ENCODE assay signal across 29 cellular contexts in genomic region chr11:1791912-1792311, GRCh38. TPM values are rescaled to one million over a fixed set of nuclear protein-coding genes. Genes with fewer than 3 reads are reported as not detected.
"Had no signal": no experiment of that assay in that cellular context is flagged by ENCODE, and none has a peak within 500 bp of the region (broad histone marks: within the 10 kb centered on the region; RNA-seq: fewer than 3 reads in every experiment).

No MANE protein-coding gene starts in this region.

- H3K4me3 Mint-ChIP-seq: nephron had no signal

- H3K27ac Mint-ChIP-seq: activated T-helper 17 cell treated with anti-CD3 and anti-CD28 coated beads, Interleukin-2, amount 50 U/mL, for 72 hours; nephron had no signal

- H3K27me3 ChIP-seq: breast epithelium, pancreas had no signal

- H3K4me1 Mint-ChIP-seq: activated T-helper 17 cell treated with anti-CD3 and anti-CD28 coated beads, Interleukin-2, amount 50 U/mL, for 72 hours; nephron had no signal

- DNase-seq: activated CD4-positive, alpha-beta T cell treated with anti-CD3 and anti-CD28 coated beads for 4 hours; activated CD4-positive, alpha-beta T cell treated with anti-CD3 and anti-CD28 coated beads, Interleukin-2, amount 50 U/mL, for 4 hours; activated naive CD8-positive, alpha-beta T cell treated with anti-CD3 and anti-CD28 coated beads, Interleukin-2, amount 50 U/mL, for 24 hours; activated T-cell treated with anti-CD3 and anti-CD28 coated beads, Interleukin-2, amount 50 U/mL, for 4 hours; amygdala; central memory CD4-positive, alpha-beta T cell; dermis blood vessel endothelial cell; effector CD4-positive, alpha-beta T cell; foreskin melanocyte; left cardiac atrium; mesenchymal stem cell; pancreas; psoas muscle; stimulated activated CD4-positive, alpha-beta T cell treated with anti-CD3 and anti-CD28 coated beads, Interleukin-15, amount 100 ng/mL, for 24 hours; stimulated activated CD4-positive, alpha-beta T cell treated with anti-CD3 and anti-CD28 coated beads, Interleukin-2, amount 100 ng/mL, for 24 hours; stimulated activated naive CD4-positive, alpha-beta T cell; tibial artery had no signal

- H3K36me3 ChIP-seq: breast epithelium, esophagus muscularis mucosa, pancreas, suprapubic skin, tibial artery had no signal

- H3K4me1 ChIP-seq: breast epithelium, esophagus muscularis mucosa, pancreas, psoas muscle, suprapubic skin, tibial artery had no signal

- H3K27ac ChIP-seq: breast epithelium, esophagus muscularis mucosa, pancreas, psoas muscle, suprapubic skin, tibial artery, VCaP had no signal

- H3K4me3 ChIP-seq: breast epithelium, esophagus muscularis mucosa, pancreas, psoas muscle, suprapubic skin, tibial artery had no signal

- ATAC-seq: activated naive CD8-positive, alpha-beta T cell treated with anti-CD3 and anti-CD28 coated beads, Interleukin-2, amount 50 U/mL, for 24 hours; activated T-cell treated with anti-CD3 and anti-CD28 coated beads, Interleukin-2, amount 50 U/mL, for 4 hours; activated T-helper 17 cell treated with anti-CD3 and anti-CD28 coated beads, Interleukin-2, amount 50 U/mL, for 72 hours; left cardiac atrium; pancreas; psoas muscle had no signal

- H3K9me3 ChIP-seq: breast epithelium, pancreas, psoas muscle, suprapubic skin, tibial artery had no signal

- FAIRE-seq: keratinocyte, pancreas, TTC549 had no signal

- H3K9me3 Mint-ChIP-seq: activated naive CD4-positive, alpha-beta T cell treated with anti-CD3 and anti-CD28 coated beads, Interleukin-2, amount 50 U/mL, for 24 hours; activated naive CD8-positive, alpha-beta T cell treated with anti-CD3 and anti-CD28 coated beads, Interleukin-2, amount 50 U/mL, for 24 hours; activated T-helper 17 cell treated with anti-CD3 and anti-CD28 coated beads, Interleukin-2, amount 50 U/mL, for 72 hours had no signal

RNA-seq across cellular contexts. Expression of gene IFITM10, which starts 41.5 kb away (rescaled TPM):
- total RNA-seq: glomerular endothelial cell had no signal

RNA-seq across cellular contexts. Expression of gene SYT8, which starts 42.9 kb away (rescaled TPM):
- total RNA-seq: activated CD8-positive, alpha-beta memory T cell treated with anti-CD3 and anti-CD28 coated beads for 36 hours; activated T-cell treated with anti-CD3 and anti-CD28 coated beads, Interleukin-2, amount 50 U/mL, for 4 hours; activated T-helper 17 cell treated with anti-CD3 and anti-CD28 coated beads, Interleukin-2, amount 50 U/mL, for 72 hours; dermis blood vessel endothelial cell; esophagus muscularis mucosa; glomerular endothelial cell; left cardiac atrium; T-helper 1 cell treated with Interleukin-12 subunit alpha and Interleukin-12 subunit beta and Interleukin-4 antibody, amounts not matched to agents 30 ng/mL and 1 ng/mL, for 36 hours had no signal

RNA-seq across cellular contexts. Expression of gene TNNI2, which starts 46.9 kb away (rescaled TPM):
- total RNA-seq: activated T-cell treated with anti-CD3 and anti-CD28 coated beads, Interleukin-2, amount 50 U/mL, for 4 hours; activated T-helper 17 cell treated with anti-CD3 and anti-CD28 coated beads, Interleukin-2, amount 50 U/mL, for 72 hours; dermis blood vessel endothelial cell; glomerular endothelial cell; T-helper 1 cell treated with Interleukin-12 subunit alpha and Interleukin-12 subunit beta and Interleukin-4 antibody, amounts not matched to agents 30 ng/mL and 1 ng/mL, for 36 hours had no signal
